17 cellular contexts compared by ENCODE assay signal in the genomic region with DNA sequence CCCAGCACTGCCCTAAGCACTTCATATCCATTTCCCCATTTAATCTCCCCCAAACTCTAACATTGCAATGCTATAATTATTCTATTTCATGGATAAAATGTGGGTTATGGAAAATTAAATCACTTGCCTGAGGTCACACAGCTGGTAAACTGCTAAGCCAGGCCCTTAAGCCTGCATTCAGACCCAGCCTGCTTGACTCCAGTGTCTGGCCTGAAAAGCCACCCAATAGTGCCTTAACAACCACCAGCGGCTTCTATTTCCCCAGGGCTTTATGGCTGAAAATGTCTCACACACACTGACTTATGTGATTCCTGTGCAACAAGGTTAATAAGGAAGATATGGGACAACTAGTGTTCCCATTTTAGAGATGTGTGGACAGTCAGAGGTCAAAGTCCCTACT.
DNase-seq lines count a peak whose midpoint lies in the region; TF ChIP-seq lines count a peak whose summit lies in the region.
"Had no signal": no experiment of that assay in that cellular context is flagged by ENCODE, and none has a peak within 500 bp of the region (broad histone marks: within the 10 kb centered on the region; RNA-seq: fewer than 3 reads in every experiment).

No MANE protein-coding gene starts in this region.

- POLR2A ChIA-PET in OCI-LY7 (lab: Charles Lee): no interaction called here

- intact Hi-C loops in OCI-LY7 (cut with micrococcal nuclease; ENCODE audit: unreplicated experiment): no loop called here

- BruUV-seq in OCI-LY7 (replicated peaks; lab: Mats Ljungman, UMichigan): no TSS peak

- H3K9ac ChIP-seq in BLaER1 treated with 17β-estradiol and CSF1 and Interleukin-3, amounts not matched to agents 10 nM and 100 nM: no peak overlapping the region
- H3K9ac ChIP-seq: GM23248 had no signal

- H4K20me1 ChIP-seq in BLaER1 treated with 17β-estradiol and CSF1 and Interleukin-3, amounts not matched to agents 10 nM and 100 nM: no peaks in the 10 kb centered on the region
- H4K20me1 ChIP-seq in OCI-LY7 (ENCODE audit: insufficient read depth, low read length): no peaks in the 10 kb centered on the region

- H3K27me3 ChIP-seq in BLaER1 treated with 17β-estradiol and CSF1 and Interleukin-3, amounts not matched to agents 10 nM and 100 nM: no peaks in the 10 kb centered on the region
- H3K27me3 ChIP-seq in SJCRH30: no peaks in the 10 kb centered on the region

- H3K4me1 ChIP-seq in BLaER1 treated with 17β-estradiol and CSF1 and Interleukin-3, amounts not matched to agents 10 nM and 100 nM: peaks cover 0 to 17% (median 11%) of the 10 kb centered on the region in 10 experiments; a peak in 12 of 20 replicates
- H3K4me1 ChIP-seq in OCI-LY7 (ENCODE audit: insufficient read depth, low read length, poor library complexity, severe bottlenecking) (peaks cover 16% of the 10 kb centered on the region), SJCRH30 (no peaks in the 10 kb centered on the region)

- H3K9me3 ChIP-seq in BLaER1 treated with 17β-estradiol and CSF1 and Interleukin-3, amounts not matched to agents 10 nM and 100 nM (replicated peaks in 1 of 11): no peaks in the 10 kb centered on the region
- no peaks in the 10 kb centered on the region for H3K9me3 ChIP-seq in OCI-LY7 (ENCODE audit: low read length)
- H3K9me3 ChIP-seq in SJCRH30 (replicated peaks): no peaks in the 10 kb centered on the region

- H2AFZ ChIP-seq in OCI-LY7 (ENCODE audit: low read length): no peak overlapping the region
- H2AFZ ChIP-seq: GM23248 had no signal

- peak overlapping the region in 8 of 11 experiments; percentile 20 to 59 (median 48); a peak in 13 of 22 replicates for H3K4me2 ChIP-seq in BLaER1 treated with 17β-estradiol and CSF1 and Interleukin-3, amounts not matched to agents 10 nM and 100 nM
- H3K4me2 ChIP-seq in OCI-LY7 (ENCODE audit: low read length): peak overlapping the region; percentile 13; the same call in 1 of the 2 replicates

- H3K79me2 ChIP-seq in OCI-LY7 (ENCODE audit: insufficient read depth, low read depth, low read length): no peaks in the 10 kb centered on the region

- no peaks in the 10 kb centered on the region for H3K36me3 ChIP-seq in BLaER1 treated with 17β-estradiol and CSF1 and Interleukin-3, amounts not matched to agents 10 nM and 100 nM
- no peaks in the 10 kb centered on the region for H3K36me3 ChIP-seq in OCI-LY7 (ENCODE audit: insufficient read depth, low read length)
- H3K36me3 ChIP-seq in SJCRH30: no peaks in the 10 kb centered on the region

- H3K9me2 ChIP-seq in OCI-LY7 (ENCODE audit: insufficient read depth, low read length): no peaks in the 10 kb centered on the region

- no peak overlapping the region for H3K27ac ChIP-seq in BLaER1 treated with 17β-estradiol and CSF1 and Interleukin-3, amounts not matched to agents 10 nM and 100 nM
- H3K27ac ChIP-seq in OCI-LY7 (ENCODE audit: low read depth, low read length, poor library complexity, severe bottlenecking): peak overlapping the region; percentile 71
- H3K27ac ChIP-seq in SJCRH30: no peak overlapping the region
- H3K27ac ChIP-seq: GM23248 had no signal

- DNase-seq in DMS79 (lab: John Stamatoyannopoulos, UW) (peak; percentile 26), OCI-LY7 (ENCODE audit: low spot score) (peak; percentile 40), retina (peak; percentile 1), NCI-H146 treated with DMSO at 0.1 percent for 48 hours (lab: John Stamatoyannopoulos, UW; ENCODE audit: unreplicated experiment) (no peak), NCI-H146 (lab: John Stamatoyannopoulos, UW) (no peak), SJCRH30 (no peak)
- DNase-seq: Calu3; CD4-positive, alpha-beta T cell; CD8-positive, alpha-beta memory T cell; DMS53; EL; GDM1; GM23248; H7; HCEC 1CT had no signal

- CTCF ChIA-PET in OCI-LY7 (lab: Charles Lee; ENCODE audit: unreplicated experiment): no interaction called here

- no peak for TF ChIP-seq CTCF in OCI-LY7 (conservative IDR thresholded peaks at IDR 0.05; ENCODE audit: low read length)

- H3K4me3 ChIP-seq in BLaER1 treated with 17β-estradiol and CSF1 and Interleukin-3, amounts not matched to agents 10 nM and 100 nM: no peak overlapping the region
- no peak overlapping the region for H3K4me3 ChIP-seq in OCI-LY7 (ENCODE audit: low read depth, low read length, poor library complexity, severe bottlenecking)
- H3K4me3 ChIP-seq in SJCRH30: no peak overlapping the region
- H3K4me3 ChIP-seq: GM12878, GM23248 had no signal

Comparison
In these comparisons a context has a peak if more than half of its experiments do, and no peak if none do; other contexts are left out.
1. DNase-seq: peak in DMS79 (single experiment), OCI-LY7 (single experiment) and retina (single experiment); none in NCI-H146 treated with DMSO at 0.1 percent for 48 hours (single experiment), NCI-H146 (single experiment) and SJCRH30 (0 of 2).